ENCODE assay signal across 1 cellular context in the genomic region with DNA sequence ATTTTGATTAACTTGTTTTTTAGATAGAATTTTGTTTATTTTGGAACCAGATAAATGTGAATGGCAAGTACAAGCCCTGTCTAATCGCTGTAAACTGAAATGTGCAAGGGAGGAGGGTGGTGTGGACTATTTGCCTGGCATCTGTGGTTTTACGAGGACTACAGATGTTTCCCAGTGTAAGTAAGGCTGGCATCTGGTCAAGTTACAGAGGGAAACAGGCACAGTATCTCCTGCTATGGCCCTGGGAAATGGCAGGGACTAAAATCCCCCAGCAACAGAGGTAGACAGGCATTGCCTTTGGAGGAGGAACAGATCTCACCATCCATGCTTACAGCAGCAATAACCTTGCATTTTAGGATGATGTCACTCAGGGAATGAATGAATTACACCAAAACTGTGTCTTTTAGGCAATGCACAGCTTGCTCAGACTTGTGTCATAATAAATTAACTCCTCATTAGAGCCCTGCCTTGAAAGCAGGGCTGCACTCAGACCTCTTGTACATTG.
TF ChIP-seq lines count a peak whose summit lies in the region.

No MANE protein-coding gene starts in this region.

TF ChIP-seq in GM23338, 12 proteins besides CTCF, POLR2A, EP300 and RAD21 (continued from another document):
- TF ChIP-seq, protein P1, sequence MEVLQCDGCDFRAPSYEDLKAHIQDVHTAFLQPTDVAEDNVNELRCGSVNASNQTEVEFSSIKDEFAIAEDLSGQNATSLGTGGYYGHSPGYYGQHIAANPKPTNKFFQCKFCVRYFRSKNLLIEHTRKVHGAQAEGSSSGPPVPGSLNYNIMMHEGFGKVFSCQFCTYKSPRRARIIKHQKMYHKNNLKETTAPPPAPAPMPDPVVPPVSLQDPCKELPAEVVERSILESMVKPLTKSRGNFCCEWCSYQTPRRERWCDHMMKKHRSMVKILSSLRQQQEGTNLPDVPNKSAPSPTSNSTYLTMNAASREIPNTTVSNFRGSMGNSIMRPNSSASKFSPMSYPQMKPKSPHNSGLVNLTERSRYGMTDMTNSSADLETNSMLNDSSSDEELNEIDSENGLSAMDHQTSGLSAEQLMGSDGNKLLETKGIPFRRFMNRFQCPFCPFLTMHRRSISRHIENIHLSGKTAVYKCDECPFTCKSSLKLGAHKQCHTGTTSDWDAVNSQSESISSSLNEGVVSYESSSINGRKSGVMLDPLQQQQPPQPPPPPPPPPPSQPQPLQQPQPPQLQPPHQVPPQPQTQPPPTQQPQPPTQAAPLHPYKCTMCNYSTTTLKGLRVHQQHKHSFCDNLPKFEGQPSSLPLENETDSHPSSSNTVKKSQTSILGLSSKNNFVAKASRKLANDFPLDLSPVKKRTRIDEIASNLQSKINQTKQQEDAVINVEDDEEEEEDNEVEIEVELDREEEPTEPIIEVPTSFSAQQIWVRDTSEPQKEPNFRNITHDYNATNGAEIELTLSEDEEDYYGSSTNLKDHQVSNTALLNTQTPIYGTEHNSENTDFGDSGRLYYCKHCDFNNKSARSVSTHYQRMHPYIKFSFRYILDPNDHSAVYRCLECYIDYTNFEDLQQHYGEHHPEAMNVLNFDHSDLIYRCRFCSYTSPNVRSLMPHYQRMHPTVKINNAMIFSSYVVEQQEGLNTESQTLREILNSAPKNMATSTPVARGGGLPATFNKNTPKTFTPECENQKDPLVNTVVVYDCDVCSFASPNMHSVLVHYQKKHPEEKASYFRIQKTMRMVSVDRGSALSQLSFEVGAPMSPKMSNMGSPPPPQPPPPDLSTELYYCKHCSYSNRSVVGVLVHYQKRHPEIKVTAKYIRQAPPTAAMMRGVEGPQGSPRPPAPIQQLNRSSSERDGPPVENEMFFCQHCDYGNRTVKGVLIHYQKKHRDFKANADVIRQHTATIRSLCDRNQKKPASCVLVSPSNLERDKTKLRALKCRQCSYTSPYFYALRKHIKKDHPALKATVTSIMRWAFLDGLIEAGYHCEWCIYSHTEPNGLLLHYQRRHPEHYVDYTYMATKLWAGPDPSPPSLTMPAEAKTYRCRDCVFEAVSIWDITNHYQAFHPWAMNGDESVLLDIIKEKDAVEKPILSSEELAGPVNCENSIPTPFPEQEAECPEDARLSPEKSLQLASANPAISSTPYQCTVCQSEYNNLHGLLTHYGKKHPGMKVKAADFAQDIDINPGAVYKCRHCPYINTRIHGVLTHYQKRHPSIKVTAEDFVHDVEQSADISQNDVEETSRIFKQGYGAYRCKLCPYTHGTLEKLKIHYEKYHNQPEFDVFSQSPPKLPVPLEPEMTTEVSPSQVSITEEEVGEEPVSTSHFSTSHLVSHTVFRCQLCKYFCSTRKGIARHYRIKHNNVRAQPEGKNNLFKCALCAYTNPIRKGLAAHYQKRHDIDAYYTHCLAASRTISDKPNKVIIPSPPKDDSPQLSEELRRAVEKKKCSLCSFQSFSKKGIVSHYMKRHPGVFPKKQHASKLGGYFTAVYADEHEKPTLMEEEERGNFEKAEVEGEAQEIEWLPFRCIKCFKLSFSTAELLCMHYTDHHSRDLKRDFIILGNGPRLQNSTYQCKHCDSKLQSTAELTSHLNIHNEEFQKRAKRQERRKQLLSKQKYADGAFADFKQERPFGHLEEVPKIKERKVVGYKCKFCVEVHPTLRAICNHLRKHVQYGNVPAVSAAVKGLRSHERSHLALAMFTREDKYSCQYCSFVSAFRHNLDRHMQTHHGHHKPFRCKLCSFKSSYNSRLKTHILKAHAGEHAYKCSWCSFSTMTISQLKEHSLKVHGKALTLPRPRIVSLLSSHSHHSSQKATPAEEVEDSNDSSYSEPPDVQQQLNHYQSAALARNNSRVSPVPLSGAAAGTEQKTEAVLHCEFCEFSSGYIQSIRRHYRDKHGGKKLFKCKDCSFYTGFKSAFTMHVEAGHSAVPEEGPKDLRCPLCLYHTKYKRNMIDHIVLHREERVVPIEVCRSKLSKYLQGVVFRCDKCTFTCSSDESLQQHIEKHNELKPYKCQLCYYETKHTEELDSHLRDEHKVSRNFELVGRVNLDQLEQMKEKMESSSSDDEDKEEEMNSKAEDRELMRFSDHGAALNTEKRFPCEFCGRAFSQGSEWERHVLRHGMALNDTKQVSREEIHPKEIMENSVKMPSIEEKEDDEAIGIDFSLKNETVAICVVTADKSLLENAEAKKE (CRISPR knock-in tag; IDR thresholded peaks at IDR 0.05), result no peak
- no peak for TF ChIP-seq JUNB (IDR thresholded peaks at IDR 0.05; ENCODE audit: unreplicated experiment)
- TF ChIP-seq NANOG (IDR thresholded peaks at IDR 0.05; ENCODE audit: borderline replicate concordance), result no peak
- TF ChIP-seq ZNF114 (CRISPR knock-in tag; IDR thresholded peaks at IDR 0.05), result no peak
- no peak for TF ChIP-seq CREB1 (CRISPR knock-in tag; IDR thresholded peaks at IDR 0.05; ENCODE audit: low read depth)
- TF ChIP-seq POLR2AphosphoS5 (IDR thresholded peaks at IDR 0.05; ENCODE audit: low read depth), result no peak
- no peak for TF ChIP-seq ZNF331 (CRISPR knock-in tag; IDR thresholded peaks at IDR 0.05; ENCODE audit: low read depth)
- no peak for TF ChIP-seq EZH2 (IDR thresholded peaks at IDR 0.05; ENCODE audit: low read depth, unreplicated experiment)
